20 cellular contexts compared by ENCODE assay signal in the genomic region with DNA sequence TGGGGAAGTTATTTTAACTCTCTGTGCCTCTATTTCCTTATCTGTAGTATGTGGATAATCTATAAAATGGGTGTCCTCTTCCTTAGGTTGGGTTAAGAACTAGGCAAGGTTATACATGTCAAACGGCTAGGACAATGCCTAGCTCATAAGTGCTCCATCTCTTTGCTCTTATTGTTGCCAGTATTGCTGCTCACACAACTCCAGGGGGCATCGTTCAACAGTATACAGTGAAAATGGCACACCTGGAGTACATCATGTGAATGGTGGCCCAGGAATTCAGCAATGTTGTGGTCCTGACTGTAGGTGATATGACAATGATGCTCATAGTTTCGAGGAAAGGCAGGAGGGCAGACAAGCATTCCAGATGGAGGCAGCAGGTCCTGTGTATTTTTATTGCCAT. TPM values are rescaled to one million over a fixed set of nuclear protein-coding genes. Genes with fewer than 3 reads are reported as not detected.
"Had no signal": no experiment of that assay in that cellular context is flagged by ENCODE, and none has a peak within 500 bp of the region (broad histone marks: within the 10 kb centered on the region; RNA-seq: fewer than 3 reads in every experiment).

No MANE protein-coding gene starts in this region.

- H3K36me3 ChIP-seq: adrenal gland, lower lobe of right lung, tibial nerve, uterus, WERI-Rb-1 had no signal

- H3K4me1 ChIP-seq: adrenal gland, lower lobe of right lung, psoas muscle, tibial nerve, uterus had no signal

- H3K4me3 Mint-ChIP-seq: activated T-helper 1 cell treated with anti-CD3 and anti-CD28 coated beads, Interleukin-12 subunit alpha, Interleukin-12 subunit beta, Interleukin-2, Interleukin-4 antibody, amounts not matched to agents 30 ng/mL and 10 ng/mL and 1 ng/mL, durations not matched to agents 14 hours and 24 hours and 36 hours; naive thymus-derived CD8-positive, alpha-beta T cell had no signal

- ATAC-seq: activated naive CD4-positive, alpha-beta T cell treated with anti-CD3 and anti-CD28 coated beads, Interleukin-2, amount 50 U/mL, for 72 hours; esophagus mucosa; lower lobe of right lung; naive thymus-derived CD8-positive, alpha-beta T cell; psoas muscle; stimulated activated naive CD8-positive, alpha-beta T cell treated with anti-CD3 and anti-CD28 coated beads, Interleukin-15, Interleukin-2, amounts not matched to agents 100 U/mL and 50 U/mL, for 24 hours had no signal

- H3K9me3 ChIP-seq: adrenal gland, lower lobe of right lung, psoas muscle, tibial nerve, uterus had no signal

- H3K4me3 ChIP-seq: adrenal gland, lower lobe of right lung, psoas muscle, tibial nerve, uterus had no signal

- H3K27ac ChIP-seq: adrenal gland, lower lobe of right lung, psoas muscle, tibial nerve, uterus, WERI-Rb-1 had no signal

- H3K27me3 ChIP-seq: adrenal gland, tibial nerve, uterus had no signal

- FAIRE-seq: astrocyte, bronchial epithelial cell, islet of Langerhans had no signal

- H3K9me3 Mint-ChIP-seq: activated naive CD4-positive, alpha-beta T cell treated with anti-CD3 and anti-CD28 coated beads, Interleukin-2, amount 50 U/mL, for 72 hours; activated T-helper 1 cell treated with anti-CD3 and anti-CD28 coated beads, Interleukin-12 subunit alpha, Interleukin-12 subunit beta, Interleukin-2, Interleukin-4 antibody, amounts not matched to agents 30 ng/mL and 10 ng/mL and 1 ng/mL, durations not matched to agents 14 hours and 24 hours and 36 hours; naive thymus-derived CD8-positive, alpha-beta T cell had no signal

- H3K36me3 Mint-ChIP-seq: activated naive CD4-positive, alpha-beta T cell treated with anti-CD3 and anti-CD28 coated beads, Interleukin-2, amount 50 U/mL, for 72 hours; naive thymus-derived CD8-positive, alpha-beta T cell had no signal

- DNase-seq: activated CD4-positive, alpha-beta T cell treated with anti-CD3 and anti-CD28 coated beads for 1 hour; activated gamma-delta T cell treated with Interleukin-2 at 50 U/mL for 16 hours; adrenal gland; cerebellar nuclear complex; cortex of kidney; lower lobe of right lung; naive thymus-derived CD8-positive, alpha-beta T cell; psoas muscle; right cardiac atrium; stimulated activated naive CD8-positive, alpha-beta T cell treated with anti-CD3 and anti-CD28 coated beads, Interleukin-15, Interleukin-2, amounts not matched to agents 100 U/mL and 50 U/mL, for 24 hours; substantia nigra; uterus; WERI-Rb-1 had no signal

- H3K27ac Mint-ChIP-seq: activated naive CD4-positive, alpha-beta T cell treated with anti-CD3 and anti-CD28 coated beads, Interleukin-2, amount 50 U/mL, for 72 hours; activated T-helper 1 cell treated with anti-CD3 and anti-CD28 coated beads, Interleukin-12 subunit alpha, Interleukin-12 subunit beta, Interleukin-2, Interleukin-4 antibody, amounts not matched to agents 30 ng/mL and 10 ng/mL and 1 ng/mL, durations not matched to agents 14 hours and 24 hours and 36 hours; naive thymus-derived CD8-positive, alpha-beta T cell had no signal

- H3K4me1 Mint-ChIP-seq: naive thymus-derived CD8-positive, alpha-beta T cell had no signal

RNA-seq across cellular contexts. Expression of a gene that starts 30.1 kb away (rescaled TPM):
- total RNA-seq: naive thymus-derived CD8-positive, alpha-beta T cell had no signal
- polyA plus RNA-seq: naive thymus-derived CD8-positive, alpha-beta T cell had no signal
